ENCODE assay signal across 16 cellular contexts in the genomic region with DNA sequence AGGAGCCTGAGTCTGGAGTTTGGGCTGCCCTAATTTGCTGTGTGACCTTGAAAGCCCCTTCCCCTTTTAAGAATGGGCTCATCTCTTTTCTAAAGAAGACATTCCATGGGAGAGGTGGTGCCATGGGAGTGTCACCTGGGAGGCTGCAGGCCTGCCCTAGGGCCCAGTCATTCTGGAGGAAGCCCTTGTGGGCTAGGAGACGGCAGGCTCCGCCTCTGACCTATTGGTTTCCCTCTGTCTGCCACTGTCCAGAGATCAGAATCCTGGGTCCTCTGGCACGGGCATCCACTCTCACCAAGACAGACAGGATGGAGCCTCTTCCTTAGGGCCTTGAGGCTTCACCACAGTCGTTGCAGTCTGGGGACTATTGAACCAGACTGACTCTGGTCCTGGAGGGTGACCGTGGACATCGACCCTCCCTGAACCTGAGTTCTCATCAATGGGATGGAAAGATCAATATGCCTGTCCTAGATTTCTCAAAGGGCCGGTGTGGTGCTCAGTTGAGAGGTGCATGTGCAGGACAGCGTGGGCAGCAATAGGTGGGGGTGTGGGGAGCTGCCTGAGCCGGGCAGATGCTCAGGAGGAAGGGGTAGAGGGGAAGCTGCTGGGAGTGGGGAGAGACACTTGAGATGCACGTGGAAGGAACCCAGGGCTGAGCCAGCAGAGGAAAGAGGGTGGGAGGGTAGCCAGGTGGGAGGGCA. TPM values are rescaled to one million over a fixed set of nuclear protein-coding genes. Genes with fewer than 3 reads are reported as not detected.
DNase-seq lines count a peak whose midpoint lies in the region; ATAC-seq and TF ChIP-seq lines count a peak whose summit lies in the region.
"Had no signal": no experiment of that assay in that cellular context is flagged by ENCODE, and none has a peak within 500 bp of the region (broad histone marks: within the 10 kb centered on the region; RNA-seq: fewer than 3 reads in every experiment).

No MANE protein-coding gene starts in this region.

- H3K4me3 Mint-ChIP-seq in H9 (no peak overlapping the region), natural killer cell (no peak overlapping the region)
- no peak overlapping the region for H3K4me3 Mint-ChIP-seq in activated naive CD4-positive, alpha-beta T cell treated with anti-CD3 and anti-CD28 coated beads, Interleukin-2, amount 10 ng/mL, durations not matched to agents 7 days and 5 days
- H3K4me3 Mint-ChIP-seq: B cell; CD4-positive, alpha-beta T cell had no signal

- H2BK120ac ChIP-seq in H9 (ENCODE audit: low read depth, low read length, poor library complexity, severe bottlenecking) = no peak overlapping the region

- ATAC-seq in left lobe of liver (peak; percentile 77), mucosa of descending colon (peak; percentile 30), GM18517 (IDR thresholded peaks at IDR 0.05; ENCODE audit: unreplicated experiment) (no peak), natural killer cell (no peak)
- ATAC-seq: HCT116 had no signal

- H3K27me3 Mint-ChIP-seq in H9 (ENCODE audit: low read depth) = peaks cover 21% of the 10 kb centered on the region
- H3K27me3 Mint-ChIP-seq in activated naive CD4-positive, alpha-beta T cell treated with anti-CD3 and anti-CD28 coated beads, Interleukin-2, amount 10 ng/mL, durations not matched to agents 7 days and 5 days = peaks cover 43% of the 10 kb centered on the region
- peaks cover 12 to 13% of the 10 kb centered on the region in 2 donors for H3K27me3 Mint-ChIP-seq in natural killer cell (ENCODE audit: low read depth in 2 of 2)

- no peak overlapping the region for H4K91ac ChIP-seq in H9 (ENCODE audit: insufficient read length, low read depth, low read length)

- DNase-seq in H9 (peak; percentile 20), colonic mucosa (no peak), left lobe of liver (ENCODE audit: low spot score) (peak; percentile 69), mucosa of descending colon (no peak), natural killer cell (no peak)
- no peak for DNase-seq in activated naive CD4-positive, alpha-beta T cell treated with anti-CD3 and anti-CD28 coated beads, Interleukin-2, amount 10 ng/mL, durations not matched to agents 7 days and 5 days
- no peak for DNase-seq in activated CD4-positive, alpha-beta T cell treated with anti-CD3 and anti-CD28 coated beads, Interleukin-2, amount 50 U/mL, for 1 hour
- DNase-seq: C1 segment of cervical spinal cord; Calu3; CD4-positive, alpha-beta T cell; DMS 273 treated with DMSO at 0.1 percent for 48 hours; GOT3; IMR-90 had no signal

- peaks cover 2 to 11% of the 10 kb centered on the region in 2 experiments; a peak in 3 of 4 replicates for H3K4me1 Mint-ChIP-seq in H9
- H3K4me1 Mint-ChIP-seq in activated naive CD4-positive, alpha-beta T cell treated with anti-CD3 and anti-CD28 coated beads, Interleukin-2, amount 10 ng/mL, durations not matched to agents 7 days and 5 days = no peaks in the 10 kb centered on the region
- H3K4me1 Mint-ChIP-seq in natural killer cell = no peaks in the 10 kb centered on the region

- H2AFZ ChIP-seq in H9 (ENCODE audit: low read length) = no peak overlapping the region

- intact Hi-C loops in colonic mucosa (cut with DNase I) (no loop called here), mucosa of descending colon (cut with DNase I, micrococcal nuclease) (no loop called here), natural killer cell (cut with micrococcal nuclease) (no loop called here)

- H2AK5ac ChIP-seq in H9 (ENCODE audit: insufficient read length, low read length) = no peak overlapping the region

- H3K79me1 ChIP-seq in H9 (ENCODE audit: insufficient read depth, low read depth, low read length, poor library complexity, severe bottlenecking) = no peaks in the 10 kb centered on the region

- no peak overlapping the region for H2BK12ac ChIP-seq in H9 (ENCODE audit: insufficient read length, low read depth, low read length)

- no peak overlapping the region for H3K4ac ChIP-seq in H9 (ENCODE audit: low read depth, low read length)

- H3K9ac ChIP-seq in H9 (ENCODE audit: extremely low read depth, insufficient read length, low read length) (no peak overlapping the region), colonic mucosa (ENCODE audit: low read depth in 2 of 2, low read length in 2 of 2) (peak overlapping the region in 1 of 2 donors; percentile 54)

- no peaks in the 10 kb centered on the region for H3K36me3 ChIP-seq in colonic mucosa
- H3K36me3 ChIP-seq in mucosa of descending colon (ENCODE audit: low read depth) = no peaks in the 10 kb centered on the region

- CTCF ChIA-PET in activated naive CD4-positive, alpha-beta T cell treated with anti-CD3 and anti-CD28 coated beads, Interleukin-2, amount 10 ng/mL, durations not matched to agents 7 days and 5 days (lab: Charles Lee) = no interaction called here

- no peaks in the 10 kb centered on the region for H3K79me2 ChIP-seq in H9 (ENCODE audit: insufficient read depth, low read length)

- H4K5ac ChIP-seq in H9 (ENCODE audit: insufficient read length, low read depth, low read length) = no peak overlapping the region

- H4K8ac ChIP-seq in H9 (replicated peaks; ENCODE audit: insufficient read length, low read depth, low read length) = no peak overlapping the region

- H3K18ac ChIP-seq in H9 (ENCODE audit: insufficient read length, low read depth, low read length) = no peak overlapping the region

- no peaks in the 10 kb centered on the region for H4K20me1 ChIP-seq in H9 (ENCODE audit: control insufficient read depth, insufficient read depth, insufficient read length)

- H3K23me2 ChIP-seq in H9 (ENCODE audit: insufficient read length, low read depth, low read length, poor library complexity, severe bottlenecking) = no peaks in the 10 kb centered on the region

- H3T11ph ChIP-seq in H9 (ENCODE audit: low read length) = no peak overlapping the region

- H3K27ac Mint-ChIP-seq in H9 = no peak overlapping the region
- H3K27ac Mint-ChIP-seq in activated naive CD4-positive, alpha-beta T cell treated with anti-CD3 and anti-CD28 coated beads, Interleukin-2, amount 10 ng/mL, durations not matched to agents 7 days and 5 days = no peak overlapping the region
- H3K27ac Mint-ChIP-seq in natural killer cell = no peak overlapping the region
- H3K27ac Mint-ChIP-seq: CD4-positive, alpha-beta T cell had no signal

- H3K56ac ChIP-seq in H9 (ENCODE audit: insufficient read length, low read depth, low read length) = no peak overlapping the region

- no peak overlapping the region for H2BK15ac ChIP-seq in H9 (ENCODE audit: low read depth, low read length)

- no CpG with 5 or more reads among the region's 10 CpGs for WGBS in H9 (ENCODE audit: extremely low coverage, insufficient read length, low lambda C conversion rate)

- H3K4me1 ChIP-seq in H9 (ENCODE audit: insufficient read depth, low read length) (no peaks in the 10 kb centered on the region), colonic mucosa (peaks cover 7% of the 10 kb centered on the region), mucosa of descending colon (ENCODE audit: low read depth) (peaks cover 12% of the 10 kb centered on the region)

- H3K27ac ChIP-seq in H9 (ENCODE audit: insufficient read length, low read depth, low read length) = no peak overlapping the region
- peak overlapping the region; percentile 69 for H3K27ac ChIP-seq in colonic mucosa

- H3K4me3 ChIP-seq in colonic mucosa (no peak overlapping the region), mucosa of descending colon (no peak overlapping the region)

- H3K9me3 ChIP-seq in H9 (ENCODE audit: control insufficient read depth, low read depth, low read length) = no peaks in the 10 kb centered on the region
- no peaks in the 10 kb centered on the region for H3K9me3 ChIP-seq in colonic mucosa
- no peaks in the 10 kb centered on the region for H3K9me3 ChIP-seq in mucosa of descending colon

- no peak for TF ChIP-seq CTCF in H9 (conservative IDR thresholded peaks at IDR 0.05)
- TF ChIP-seq CTCF in colonic mucosa (IDR thresholded peaks at IDR 0.05) = no peak
- TF ChIP-seq CTCF in mucosa of descending colon (IDR thresholded peaks at IDR 0.05) = no peak
- no peak for TF ChIP-seq CTCF in natural killer cell (IDR thresholded peaks at IDR 0.05)

- H3K27me3 ChIP-seq in H9 (ENCODE audit: insufficient read depth, low read length) (no peaks in the 10 kb centered on the region), colonic mucosa (no peaks in the 10 kb centered on the region)

- H3K23ac ChIP-seq in H9 (ENCODE audit: insufficient read length, low read depth, low read length) = no peak overlapping the region

- no peak overlapping the region for H2BK20ac ChIP-seq in H9 (ENCODE audit: low read depth, low read length, poor library complexity, severe bottlenecking)

- H3K9me3 Mint-ChIP-seq in H9 (peaks cover 3 to 4% of the 10 kb centered on the region in 2 experiments; a peak in 2 of 5 replicates), natural killer cell (no peaks in the 10 kb centered on the region)
- H3K9me3 Mint-ChIP-seq in activated naive CD4-positive, alpha-beta T cell treated with anti-CD3 and anti-CD28 coated beads, Interleukin-2, amount 10 ng/mL, durations not matched to agents 7 days and 5 days = no peaks in the 10 kb centered on the region
- H3K9me3 Mint-ChIP-seq: CD4-positive, alpha-beta T cell had no signal

- no peak overlapping the region for H2BK5ac ChIP-seq in H9 (ENCODE audit: insufficient read length, low read length)

- no peaks in the 10 kb centered on the region; a peak in 1 of 7 replicates for H3K36me3 Mint-ChIP-seq in H9 (ENCODE audit: insufficient read depth in 1 of 3, low read depth in 3 of 3)
- H3K36me3 Mint-ChIP-seq in activated naive CD4-positive, alpha-beta T cell treated with anti-CD3 and anti-CD28 coated beads, Interleukin-2, amount 10 ng/mL, durations not matched to agents 7 days and 5 days = no peaks in the 10 kb centered on the region
- H3K36me3 Mint-ChIP-seq in natural killer cell = no peaks in the 10 kb centered on the region

- no peak overlapping the region for H3K4me2 ChIP-seq in H9 (ENCODE audit: insufficient read depth, insufficient read length, low read length)

- H3K14ac ChIP-seq in H9 (ENCODE audit: insufficient read depth, low read length) = no peak overlapping the region

RNA-seq across cellular contexts. Expression of a gene that starts 12.2 kb away (rescaled TPM):
- total RNA-seq in H9 (2021) (7.6 and 8.4 TPM in 2 replicates), colonic mucosa (100 to 1,000 TPM; 105 to 131 TPM), left lobe of liver (67.7 TPM), mucosa of descending colon (100 to 1,000 TPM in 2 of 3 donors, 10 to 100 TPM in 1; 73.7 to 200 (median 132) TPM), natural killer cell (1 to 10 TPM in 2 of 3 donors, under 1 TPM in 1; 0.80 to 2.0 (median 1.8) TPM)

Comparison
In these comparisons a context has a peak if more than half of its experiments do, and no peak if none do; other contexts are left out.
1. DNase-seq: peak in H9 (single experiment) and left lobe of liver (single experiment); none in colonic mucosa (single experiment), mucosa of descending colon (0 of 3), activated naive CD4-positive, alpha-beta T cell treated with anti-CD3 and anti-CD28 coated beads, Interleukin-2, amount 10 ng/mL, durations not matched to agents 7 days and 5 days (single experiment), natural killer cell (single experiment) and activated CD4-positive, alpha-beta T cell treated with anti-CD3 and anti-CD28 coated beads, Interleukin-2, amount 50 U/mL, for 1 hour (single experiment).
2. ATAC-seq: peak in left lobe of liver (single experiment) and mucosa of descending colon (single experiment); none in GM18517 (single experiment) and natural killer cell (0 of 3).